Comparison of ENCODE assay signal across 19 cellular contexts in the genomic region with DNA sequence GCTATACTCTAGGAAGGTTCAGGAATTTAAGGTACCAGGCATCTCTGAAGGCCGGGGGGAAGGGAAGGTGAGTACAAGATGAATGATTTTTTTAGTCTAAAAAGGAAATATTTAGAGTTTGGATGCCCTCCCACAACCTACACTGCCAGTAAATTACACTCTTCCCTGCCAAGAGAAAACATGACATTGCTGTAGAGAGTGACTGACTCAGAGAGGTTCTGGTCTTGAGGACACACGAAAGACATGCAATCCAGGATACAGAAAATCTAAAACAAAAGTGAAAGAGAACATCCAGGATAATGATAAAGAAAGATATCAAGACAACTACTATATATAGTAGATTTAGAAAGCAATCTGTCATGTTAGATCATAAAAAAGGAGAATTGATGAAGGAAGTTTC.
DNase-seq lines count a peak whose midpoint lies in the region; ATAC-seq and TF ChIP-seq lines count a peak whose summit lies in the region.
"Had no signal": no experiment of that assay in that cellular context is flagged by ENCODE, and none has a peak within 500 bp of the region (broad histone marks: within the 10 kb centered on the region; RNA-seq: fewer than 3 reads in every experiment).

No MANE protein-coding gene starts in this region.

- in situ Hi-C loops in mammary epithelial cell (cut with MboI; ENCODE audit: low sequenced_read_pairs in 2 of 2) = no loop called here
- in situ Hi-C loops in astrocyte of the cerebellum (cut with HindIII; ENCODE audit: low sequenced_read_pairs) = no loop called here

- no peak overlapping the region for H3K4me3 ChIP-seq in mammary epithelial cell (replicated peaks in 1 of 3; ENCODE audit: insufficient read depth in 1 of 3, low read depth in 2 of 3, low read length in 3 of 3)
- H3K4me3 ChIP-seq in astrocyte of the cerebellum (ENCODE audit: low read depth, low read length) = no peak overlapping the region

- dilution Hi-C loops in mammary epithelial cell (cut with HindIII; ENCODE audit: low sequenced_read_pairs) = no loop called here

- H3K36me3 Mint-ChIP-seq in MCF 10A (ENCODE audit: insufficient read depth, unreplicated experiment) = no peaks in the 10 kb centered on the region
- H3K36me3 Mint-ChIP-seq in activated CD8-positive, alpha-beta T cell treated with anti-CD3 and anti-CD28 coated beads, Interleukin-2, amount 10 ng/mL, durations not matched to agents 7 days and 5 days (ENCODE audit: low read depth) = no peaks in the 10 kb centered on the region
- H3K36me3 Mint-ChIP-seq: CD14-positive monocyte, IgD-negative memory B cell had no signal

- no peak overlapping the region for H3K27ac Mint-ChIP-seq in MCF 10A (ENCODE audit: low read depth, unreplicated experiment)
- H3K27ac Mint-ChIP-seq in activated CD8-positive, alpha-beta T cell treated with anti-CD3 and anti-CD28 coated beads, Interleukin-2, amount 10 ng/mL, durations not matched to agents 7 days and 5 days = no peak overlapping the region
- H3K27ac Mint-ChIP-seq: B cell, CD14-positive monocyte, IgD-negative memory B cell had no signal

- ATAC-seq in activated CD8-positive, alpha-beta T cell treated with anti-CD3 and anti-CD28 coated beads, Interleukin-2, amount 10 ng/mL, durations not matched to agents 7 days and 5 days = no peak

- H3K4me3 Mint-ChIP-seq in MCF 10A (ENCODE audit: unreplicated experiment) = no peak overlapping the region
- no peak overlapping the region for H3K4me3 Mint-ChIP-seq in activated CD8-positive, alpha-beta T cell treated with anti-CD3 and anti-CD28 coated beads, Interleukin-2, amount 10 ng/mL, durations not matched to agents 7 days and 5 days
- H3K4me3 Mint-ChIP-seq: B cell, CD14-positive monocyte, IgD-negative memory B cell had no signal

- no peaks in the 10 kb centered on the region for H3K27me3 Mint-ChIP-seq in MCF 10A (ENCODE audit: insufficient read depth, unreplicated experiment)
- no peaks in the 10 kb centered on the region for H3K27me3 Mint-ChIP-seq in activated CD8-positive, alpha-beta T cell treated with anti-CD3 and anti-CD28 coated beads, Interleukin-2, amount 10 ng/mL, durations not matched to agents 7 days and 5 days (ENCODE audit: low read depth)
- H3K27me3 Mint-ChIP-seq: B cell, IgD-negative memory B cell had no signal

- H3K27me3 ChIP-seq in mammary epithelial cell (ENCODE audit: insufficient read depth, low read length) = no peaks in the 10 kb centered on the region

- no peaks in the 10 kb centered on the region for H3K9me3 Mint-ChIP-seq in MCF 10A (ENCODE audit: unreplicated experiment)
- H3K9me3 Mint-ChIP-seq in activated CD8-positive, alpha-beta T cell treated with anti-CD3 and anti-CD28 coated beads, Interleukin-2, amount 10 ng/mL, durations not matched to agents 7 days and 5 days (ENCODE audit: insufficient read depth) = peaks cover 6% of the 10 kb centered on the region

- CTCF ChIA-PET in MCF 10A (lab: Yijun Ruan, JAX) (interaction anchor here (0.6 to 0.7 kb wide), 2 partner anchors 9 to 705 kb away, joined by 3 read pairs; no protein-coding TSS in a partner anchor), mammary epithelial cell (lab: Charles Lee; ENCODE audit: low non-redundant PET) (no interaction called here)
- CTCF ChIA-PET in activated CD8-positive, alpha-beta T cell treated with anti-CD3 and anti-CD28 coated beads, Interleukin-2, amount 10 ng/mL, durations not matched to agents 7 days and 5 days (lab: Charles Lee) = no interaction called here

- no peak overlapping the region for H3K4me2 ChIP-seq in mammary epithelial cell (ENCODE audit: insufficient read depth, low read depth, low read length)

- POLR2A ChIA-PET in MCF 10A (lab: Yijun Ruan, JAX) = no interaction called here
- POLR2A ChIA-PET in activated CD8-positive, alpha-beta T cell treated with anti-CD3 and anti-CD28 coated beads, Interleukin-2, amount 10 ng/mL, durations not matched to agents 7 days and 5 days (lab: Charles Lee) = no interaction called here

- intact Hi-C loops in MCF 10A (cut with micrococcal nuclease) (no loop called here), mammary epithelial cell (cut with micrococcal nuclease) (no loop called here)

- H4K20me1 ChIP-seq in mammary epithelial cell (ENCODE audit: insufficient read depth, low read length) = no peaks in the 10 kb centered on the region

- no peak overlapping the region for H2AFZ ChIP-seq in mammary epithelial cell (ENCODE audit: low read depth, low read length)

- no peaks in the 10 kb centered on the region for H3K4me1 ChIP-seq in mammary epithelial cell (ENCODE audit: insufficient read depth, low read length)

- DNase-seq in MCF 10A (ENCODE audit: unreplicated experiment) (peak; percentile 45), mammary epithelial cell (no peak), NCI-H446 treated with DMSO at 0.1 percent for 48 hours (lab: John Stamatoyannopoulos, UW) (peak; percentile 43), astrocyte of the cerebellum (ENCODE audit: low read depth) (peak; percentile 3), NCI-H524 treated with DMSO at 0.1 percent for 48 hours (lab: John Stamatoyannopoulos, UW) (no peak), NCI-H2227 (lab: John Stamatoyannopoulos, UW; ENCODE audit: unreplicated experiment) (no peak)
- no peak for DNase-seq in stimulated activated CD4-positive, alpha-beta T cell treated with anti-CD3 and anti-CD28 coated beads, Interleukin-1b, Interleukin-23, amount 100 ng/mL, for 48 hours
- no peak for DNase-seq in activated CD8-positive, alpha-beta T cell treated with anti-CD3 and anti-CD28 coated beads, Interleukin-2, amount 10 ng/mL, durations not matched to agents 7 days and 5 days
- DNase-seq: 8988T, Karpas-422, NCI-H1092 treated with DMSO at 0.1 percent for 48 hours, NCI-H1436 treated with DMSO at 0.1 percent for 48 hours, NCI-H2029, NCI-H2171, NCI-H69, Right ventricle myocardium superior had no signal

- TF ChIP-seq CTCF in MCF 10A (IDR thresholded peaks at IDR 0.05; ENCODE audit: unreplicated experiment) (no peak), mammary epithelial cell (conservative IDR thresholded peaks at IDR 0.05 in 1 of 2, IDR thresholded peaks at IDR 0.05 in 1 of 2; ENCODE audit: extremely low read depth in 1 of 2, insufficient read depth in 1 of 2, low read depth in 1 of 2, low read length in 2 of 2) (no peak), astrocyte of the cerebellum (IDR thresholded peaks at IDR 0.05; ENCODE audit: low read depth, low read length, missing control alignments) (no peak)

- H3K4me1 Mint-ChIP-seq in MCF 10A (ENCODE audit: insufficient read depth, unreplicated experiment) = peaks cover 6% of the 10 kb centered on the region
- no peaks in the 10 kb centered on the region for H3K4me1 Mint-ChIP-seq in activated CD8-positive, alpha-beta T cell treated with anti-CD3 and anti-CD28 coated beads, Interleukin-2, amount 10 ng/mL, durations not matched to agents 7 days and 5 days (ENCODE audit: low read depth)
- H3K4me1 Mint-ChIP-seq: B cell, CD14-positive monocyte, IgD-negative memory B cell had no signal

- no peak overlapping the region for H3K9ac ChIP-seq in mammary epithelial cell (ENCODE audit: insufficient read depth, low read length)

- no peaks in the 10 kb centered on the region for H3K79me2 ChIP-seq in mammary epithelial cell (ENCODE audit: insufficient read depth, low read length)

- H3K27ac ChIP-seq in mammary epithelial cell (ENCODE audit: insufficient read depth, low read depth, low read length) = no peak overlapping the region

- no TSS peak for BruUV-seq in MCF 10A (replicated peaks; lab: Mats Ljungman, UMichigan)
- BruUV-seq in mammary epithelial cell (replicated peaks; lab: Mats Ljungman, UMichigan) = no TSS peak

- no peaks in the 10 kb centered on the region for H3K9me3 ChIP-seq in mammary epithelial cell (replicated peaks; ENCODE audit: insufficient read depth, low read length)

- 0% methylated on average over 2 of the region's 2 CpGs for WGBS in mammary epithelial cell (ENCODE audit: low coverage, missing lambda C conversion rate)

- H3K36me3 ChIP-seq in mammary epithelial cell (ENCODE audit: insufficient read depth, low read length) = no peaks in the 10 kb centered on the region

Comparison
In these comparisons a context has a peak if more than half of its experiments do, and no peak if none do; other contexts are left out.
1. DNase-seq: peak in MCF 10A (single experiment), NCI-H446 treated with DMSO at 0.1 percent for 48 hours (single experiment) and astrocyte of the cerebellum (single experiment); none in mammary epithelial cell (single experiment), stimulated activated CD4-positive, alpha-beta T cell treated with anti-CD3 and anti-CD28 coated beads, Interleukin-1b, Interleukin-23, amount 100 ng/mL, for 48 hours (single experiment), NCI-H524 treated with DMSO at 0.1 percent for 48 hours (single experiment), activated CD8-positive, alpha-beta T cell treated with anti-CD3 and anti-CD28 coated beads, Interleukin-2, amount 10 ng/mL, durations not matched to agents 7 days and 5 days (single experiment) and NCI-H2227 (single experiment).